In genomic region chr17:73232587-73233373, GRCh38 we compare ENCODE assay signal across 8 cellular contexts. TPM values are rescaled to one million over a fixed set of nuclear protein-coding genes. Genes with fewer than 3 reads are reported as not detected.
DNase-seq lines count a peak whose midpoint lies in the region; ATAC-seq and TF ChIP-seq lines count a peak whose summit lies in the region.

No MANE protein-coding gene starts in this region.

- peak in 2 of 10 experiments; percentile 17 to 44 for DNase-seq in CD4-positive, alpha-beta T cell
- no peak for DNase-seq in SK-N-SH
- no peak for DNase-seq in chondrocyte (ENCODE audit: low spot score)
- peak; percentile 68 for DNase-seq in left kidney (ENCODE audit: low read depth, low spot score)
- DNase-seq in stimulated activated CD8-positive, alpha-beta memory T cell treated with anti-CD3 and anti-CD28 coated beads, Interleukin-4, amount 100 ng/mL, for 48 hours: peak; percentile 53
- DNase-seq in MV-4-11 (lab: John Stamatoyannopoulos, UW): no peak

- H3K4me2 ChIP-seq in SK-N-SH: peak overlapping the region; percentile 78

- 2% methylated on average over 47 of the region's 48 CpGs for WGBS in SK-N-SH (ENCODE audit: low lambda C conversion rate)

- H3K4me1 Mint-ChIP-seq in CD4-positive, alpha-beta T cell (ENCODE audit: low read depth): peaks cover 80% of the 10 kb centered on the region
- peaks cover 50% of the 10 kb centered on the region for H3K4me1 Mint-ChIP-seq in chondrocyte (ENCODE audit: low read depth)

- peak overlapping the region; percentile 89 for H2AFZ ChIP-seq in SK-N-SH (ENCODE audit: low read depth)

- H3K27ac ChIP-seq in CD4-positive, alpha-beta T cell (ENCODE audit: low read depth, low read length): peak overlapping the region; percentile 64
- H3K27ac ChIP-seq in SK-N-SH (ENCODE audit: low read depth in 2 of 2, low read length in 1 of 2): peak overlapping the region; percentile 59 to 87

- H3K4me3 Mint-ChIP-seq in CD4-positive, alpha-beta T cell: peak overlapping the region; percentile 97
- H3K4me3 Mint-ChIP-seq in chondrocyte (ENCODE audit: unreplicated experiment): peak overlapping the region; percentile 92

- no peaks in the 10 kb centered on the region for H3K27me3 Mint-ChIP-seq in CD4-positive, alpha-beta T cell
- H3K27me3 Mint-ChIP-seq in chondrocyte (ENCODE audit: low read depth): no peaks in the 10 kb centered on the region

- peaks cover 17 to 27% of the 10 kb centered on the region in 2 experiments; a peak in 3 of 4 replicates for H3K4me1 ChIP-seq in SK-N-SH (ENCODE audit: control insufficient read depth in 1 of 2, insufficient read depth in 2 of 2, low read depth in 1 of 2, low read length in 1 of 2)

- peaks cover 18% of the 10 kb centered on the region for H4K20me1 ChIP-seq in SK-N-SH (ENCODE audit: insufficient read depth)

- TF ChIP-seq CTCF in CD4-positive, alpha-beta T cell (IDR thresholded peaks at IDR 0.05): no peak
- TF ChIP-seq CTCF in SK-N-SH (IDR thresholded peaks at IDR 0.05) (no peak), chondrocyte (IDR thresholded peaks at IDR 0.05) (no peak)

- CTCF ChIA-PET in CD4-positive, alpha-beta T cell (lab: Charles Lee): interaction anchor here (1.4 to 2.4 kb wide), 5 partner anchors 15 to 43 kb away, joined by 3 to 17 read pairs (median 5); no protein-coding TSS in a partner anchor
- CTCF ChIA-PET in SK-N-SH (lab: Yijun Ruan, JAX): interaction anchor here (1.0 to 3.7 kb wide), 17 partner anchors 11 to 676 kb away, joined by 3 to 18 read pairs (median 8); partner anchors contain the start of gene COG1

- peak overlapping the region; percentile 96 for H3K27ac Mint-ChIP-seq in CD4-positive, alpha-beta T cell
- peak overlapping the region; percentile 98 for H3K27ac Mint-ChIP-seq in chondrocyte (ENCODE audit: unreplicated experiment)

- H3K9me3 ChIP-seq in CD4-positive, alpha-beta T cell (ENCODE audit: control insufficient read depth, low read length): no peaks in the 10 kb centered on the region
- no peaks in the 10 kb centered on the region for H3K9me3 ChIP-seq in SK-N-SH

- peak overlapping the region; percentile 82 for H3K9ac ChIP-seq in SK-N-SH

- H3K27me3 ChIP-seq in CD4-positive, alpha-beta T cell (ENCODE audit: control insufficient read depth, insufficient read depth, low read length): no peaks in the 10 kb centered on the region
- H3K27me3 ChIP-seq in SK-N-SH (ENCODE audit: insufficient read depth): no peaks in the 10 kb centered on the region

- no peak for TF ChIP-seq EP300 in SK-N-SH (IDR thresholded peaks at IDR 0.05; ENCODE audit: borderline replicate concordance in 1 of 2, low read depth in 1 of 2, low read length in 1 of 2)

- no peaks in the 10 kb centered on the region for H3K9me3 Mint-ChIP-seq in CD4-positive, alpha-beta T cell
- H3K9me3 Mint-ChIP-seq in chondrocyte (ENCODE audit: low read depth): no peaks in the 10 kb centered on the region

- intact Hi-C loops in CD4-positive, alpha-beta T cell (cut with DNase I, micrococcal nuclease): loop anchor here (1.0 to 5.0 kb wide), 6 partner anchors 21 to 970 kb away; partner anchors contain the start of genes CDC42EP4 (in 1 of the 2), COG1 (in 1 of the 2), RPL38 (in 1 of the 2) and SLC39A11 (in 1 of the 2)

- no peak for TF ChIP-seq RAD21 in SK-N-SH (IDR thresholded peaks at IDR 0.05; ENCODE audit: low read length)

- peaks cover 18% of the 10 kb centered on the region for H3F3A ChIP-seq in SK-N-SH (replicated peaks; ENCODE audit: insufficient read depth)

- peak overlapping the region; percentile 97 to 98 for H3K4me3 ChIP-seq in SK-N-SH (ENCODE audit: low read depth in 2 of 2, low read length in 1 of 2)

- peaks cover 38% of the 10 kb centered on the region for H3K36me3 Mint-ChIP-seq in CD4-positive, alpha-beta T cell (ENCODE audit: low read depth)
- H3K36me3 Mint-ChIP-seq in chondrocyte (ENCODE audit: low read depth): peaks cover 15% of the 10 kb centered on the region

- peaks cover 85% of the 10 kb centered on the region for H3K79me2 ChIP-seq in SK-N-SH (ENCODE audit: insufficient read depth)

- peak; percentile 18 for ATAC-seq in CD4-positive, alpha-beta T cell (ENCODE audit: poor library complexity)
- ATAC-seq in GM19043 (IDR thresholded peaks at IDR 0.05; ENCODE audit: low read depth, unreplicated experiment): peak; percentile 16
- peak; percentile 21 for ATAC-seq in HG03196 (IDR thresholded peaks at IDR 0.05; ENCODE audit: unreplicated experiment)

- POLR2A ChIA-PET in CD4-positive, alpha-beta T cell (lab: Charles Lee): interaction anchor here (1.2 to 2.8 kb wide), 12 partner anchors 10 to 640 kb away, joined by 3 to 39 read pairs (median 6); partner anchors contain the start of genes CDC42EP4 and COG1
- POLR2A ChIA-PET in SK-N-SH (lab: Yijun Ruan, JAX): interaction anchor here (0.5 to 1.9 kb wide), 10 partner anchors 10 to 801 kb away, joined by 3 to 14 read pairs (median 4); partner anchors contain the start of genes CDC42EP4 and COG1

- H3K9me2 ChIP-seq in SK-N-SH: no peaks in the 10 kb centered on the region

- peaks cover 21 to 24% of the 10 kb centered on the region in 2 experiments for H3K36me3 ChIP-seq in SK-N-SH (replicated peaks in 1 of 2; ENCODE audit: control insufficient read depth in 1 of 2, insufficient read depth in 2 of 2, low read length in 1 of 2)

TF ChIP-seq in SK-N-SH, 30 proteins besides CTCF, POLR2A, EP300 and RAD21:
- no peak for TF ChIP-seq RCOR1 (IDR thresholded peaks at IDR 0.05; ENCODE audit: low read length)
- TF ChIP-seq MXI1 (IDR thresholded peaks at IDR 0.05; ENCODE audit: low read depth, low read length): peak; percentile 40; the same call in 1 of the 2 replicates
- TF ChIP-seq RFX5 (IDR thresholded peaks at IDR 0.05; ENCODE audit: low read length): no peak
- TF ChIP-seq SIN3A (IDR thresholded peaks at IDR 0.05; ENCODE audit: borderline replicate concordance, low read depth, low read length): peak; percentile 19; the same call in 1 of the 2 replicates
- no peak for TF ChIP-seq RXRA (IDR thresholded peaks at IDR 0.05; ENCODE audit: borderline replicate concordance, low read depth)
- TF ChIP-seq MAX (IDR thresholded peaks at IDR 0.05; ENCODE audit: low read depth): 0 out of 2 replicates have a peak, but pooled peaks have one; percentile 43

RNA-seq across cellular contexts. Expression of gene CPSF4L, which starts 28.9 kb away (rescaled TPM):
- total RNA-seq in CD4-positive, alpha-beta T cell: not detected
- polyA plus RNA-seq in SK-N-SH (2012; rRNA removed): 0.10 TPM in 1 of 2 replicates, not detected in the other
- polyA plus RNA-seq in SK-N-SH (2012; cell fraction: cytosol; rRNA removed): not detected in 2 replicates
- not detected in 2 replicates for polyA plus RNA-seq in SK-N-SH (2012; cell fraction: nucleus; rRNA removed)
- not detected in 3 replicates for total RNA-seq in chondrocyte

RNA-seq across cellular contexts. Expression of gene COG1, which starts 39.9 kb away (rescaled TPM):
- 10 to 100 TPM; 83.0 to 86.2 TPM for total RNA-seq in CD4-positive, alpha-beta T cell
- 52.8 and 53.1 TPM in 2 replicates for polyA plus RNA-seq in SK-N-SH (2012; rRNA removed)
- 21.9 and 24.1 TPM in 2 replicates for polyA plus RNA-seq in SK-N-SH (2012; cell fraction: cytosol; rRNA removed)
- 159 and 187 TPM in 2 replicates for polyA plus RNA-seq in SK-N-SH (2012; cell fraction: nucleus; rRNA removed)
- total RNA-seq in chondrocyte: 45.1 to 54.7 TPM (median 48.9 TPM) in 3 replicates

Comparison
In these comparisons a context has a peak if more than half of its experiments do, and no peak if none do; other contexts are left out.
1. DNase-seq: peak in left kidney (single experiment) and stimulated activated CD8-positive, alpha-beta memory T cell treated with anti-CD3 and anti-CD28 coated beads, Interleukin-4, amount 100 ng/mL, for 48 hours (single experiment); none in SK-N-SH (single experiment), chondrocyte (single experiment) and MV-4-11 (single experiment).
2. Peak in every context shown above with its lines, with median percentiles within 50 percentile points of each other: ATAC-seq.